29 cellular contexts compared by ENCODE assay signal in the genomic region with DNA sequence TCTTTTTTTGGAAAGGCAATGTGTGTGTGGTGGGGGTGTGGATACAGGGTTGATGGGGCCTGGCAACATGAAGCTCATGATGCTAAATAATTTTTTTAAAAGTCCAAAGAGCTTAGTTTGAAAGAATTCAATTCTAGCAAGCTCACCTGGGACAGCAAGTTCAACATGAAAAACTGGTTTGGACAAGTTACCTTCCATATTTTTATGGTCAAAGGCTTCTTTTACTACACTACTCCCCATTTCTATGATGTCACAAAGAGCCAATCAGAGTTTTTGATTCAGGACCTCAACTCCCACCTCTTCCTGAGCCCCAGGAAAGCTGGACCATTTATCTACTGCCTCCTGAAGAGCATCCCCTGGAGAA.
"Had no signal": no experiment of that assay in that cellular context is flagged by ENCODE, and none has a peak within 500 bp of the region (broad histone marks: within the 10 kb centered on the region; RNA-seq: fewer than 3 reads in every experiment).

No MANE protein-coding gene starts in this region.

- H3K4me3 Mint-ChIP-seq: activated CD8-positive, alpha-beta memory T cell treated with anti-CD3 and anti-CD28 coated beads, Interleukin-2, amount 10 ng/mL, durations not matched to agents 7 days and 5 days; activated CD8-positive, alpha-beta T cell treated with anti-CD3 and anti-CD28 coated beads, Interleukin-2, amount 10 ng/mL, durations not matched to agents 7 days and 5 days; activated naive CD4-positive, alpha-beta T cell treated with anti-CD3 and anti-CD28 coated beads for 36 hours; activated naive CD4-positive, alpha-beta T cell treated with anti-CD3 and anti-CD28 coated beads, Interleukin-2, amount 50 U/mL, for 24 hours; activated naive CD8-positive, alpha-beta T cell treated with anti-CD3 and anti-CD28 coated beads for 36 hours; activated naive CD8-positive, alpha-beta T cell treated with anti-CD3 and anti-CD28 coated beads, Interleukin-2, amount 50 U/mL, for 24 hours; activated T-helper 1 cell treated with anti-CD3 and anti-CD28 coated beads, Interleukin-12 subunit alpha, Interleukin-12 subunit beta, Interleukin-2, Interleukin-4 antibody, amounts not matched to agents 30 ng/mL and 10 ng/mL and 1 ng/mL, durations not matched to agents 14 hours and 24 hours and 36 hours; effector memory CD8-positive, alpha-beta T cell; T-helper 17 cell; T-helper 2 cell treated with Interferon-gamma antibody and Interleukin-4, amounts not matched to agents 5 μg/mL and 100 μg/mL, for 36 hours had no signal

- H3K27ac Mint-ChIP-seq: activated CD8-positive, alpha-beta memory T cell treated with anti-CD3 and anti-CD28 coated beads, Interleukin-2, amount 10 ng/mL, durations not matched to agents 7 days and 5 days; activated CD8-positive, alpha-beta T cell treated with anti-CD3 and anti-CD28 coated beads, Interleukin-2, amount 10 ng/mL, durations not matched to agents 7 days and 5 days; activated naive CD4-positive, alpha-beta T cell treated with anti-CD3 and anti-CD28 coated beads for 36 hours; activated naive CD4-positive, alpha-beta T cell treated with anti-CD3 and anti-CD28 coated beads, Interleukin-2, amount 50 U/mL, for 24 hours; activated naive CD8-positive, alpha-beta T cell treated with anti-CD3 and anti-CD28 coated beads for 36 hours; activated naive CD8-positive, alpha-beta T cell treated with anti-CD3 and anti-CD28 coated beads, Interleukin-2, amount 50 U/mL, for 24 hours; activated T-helper 1 cell treated with anti-CD3 and anti-CD28 coated beads, Interleukin-12 subunit alpha, Interleukin-12 subunit beta, Interleukin-2, Interleukin-4 antibody, amounts not matched to agents 30 ng/mL and 10 ng/mL and 1 ng/mL, durations not matched to agents 14 hours and 24 hours and 36 hours; activated T-helper 2 cell treated with anti-CD3 and anti-CD28 coated beads, Interferon-gamma antibody, Interleukin-2, Interleukin-4, amounts not matched to agents 10 μg/mL and 5 μg/mL and 100 μg/mL, durations not matched to agents 14 hours and 24 hours and 36 hours; effector memory CD8-positive, alpha-beta T cell; T-helper 17 cell; T-helper 2 cell treated with Interferon-gamma antibody and Interleukin-4, amounts not matched to agents 5 μg/mL and 100 μg/mL, for 36 hours had no signal

- H3K27ac ChIP-seq: adrenal gland, body of pancreas, epithelial cell of prostate, esophagus squamous epithelium, gastroesophageal sphincter, heart right ventricle, hepatocyte had no signal

- H3K36me3 Mint-ChIP-seq: activated CD8-positive, alpha-beta memory T cell treated with anti-CD3 and anti-CD28 coated beads, Interleukin-2, amount 10 ng/mL, durations not matched to agents 7 days and 5 days; activated naive CD4-positive, alpha-beta T cell treated with anti-CD3 and anti-CD28 coated beads, Interleukin-2, amount 50 U/mL, for 24 hours; activated naive CD8-positive, alpha-beta T cell treated with anti-CD3 and anti-CD28 coated beads for 36 hours had no signal

- H3K9me3 Mint-ChIP-seq: activated naive CD4-positive, alpha-beta T cell treated with anti-CD3 and anti-CD28 coated beads for 36 hours; activated naive CD4-positive, alpha-beta T cell treated with anti-CD3 and anti-CD28 coated beads, Interleukin-2, amount 50 U/mL, for 24 hours; activated naive CD8-positive, alpha-beta T cell treated with anti-CD3 and anti-CD28 coated beads for 36 hours; activated naive CD8-positive, alpha-beta T cell treated with anti-CD3 and anti-CD28 coated beads, Interleukin-2, amount 50 U/mL, for 24 hours; activated T-helper 1 cell treated with anti-CD3 and anti-CD28 coated beads, Interleukin-12 subunit alpha, Interleukin-12 subunit beta, Interleukin-2, Interleukin-4 antibody, amounts not matched to agents 30 ng/mL and 10 ng/mL and 1 ng/mL, durations not matched to agents 14 hours and 24 hours and 36 hours; activated T-helper 2 cell treated with anti-CD3 and anti-CD28 coated beads, Interferon-gamma antibody, Interleukin-2, Interleukin-4, amounts not matched to agents 10 μg/mL and 5 μg/mL and 100 μg/mL, durations not matched to agents 14 hours and 24 hours and 36 hours; T-helper 2 cell treated with Interferon-gamma antibody and Interleukin-4, amounts not matched to agents 5 μg/mL and 100 μg/mL, for 36 hours had no signal

- DNase-seq: activated CD4-positive, alpha-beta T cell treated with anti-CD3 and anti-CD28 coated beads for 4 hours; activated CD4-positive, alpha-beta T cell treated with anti-CD3 and anti-CD28 coated beads, Interleukin-2, amount 50 U/mL, for 1 hour; activated CD4-positive, CD25-positive, alpha-beta regulatory T cell; activated CD4-positive, CD25-positive, alpha-beta regulatory T cell treated with anti-CD3 and anti-CD28 coated beads, Interleukin-2, amount 50 U/mL, for 72 hours; activated CD8-positive, alpha-beta memory T cell treated with anti-CD3 and anti-CD28 coated beads, Interleukin-2, amount 50 U/mL, for 4 hours; activated effector memory CD4-positive, alpha-beta T cell treated with anti-CD3 and anti-CD28 coated beads, Interleukin-2, amount 50 U/mL, for 16 hours; activated naive CD4-positive, alpha-beta T cell treated with anti-CD3 and anti-CD28 coated beads for 36 hours; activated T-cell treated with anti-CD3 and anti-CD28 coated beads, Interleukin-2, amount 50 U/mL, for 1 hour; aorta; body of pancreas; cortex of kidney; dermis blood vessel endothelial cell; effector CD4-positive, alpha-beta T cell; effector memory CD8-positive, alpha-beta T cell; esophagus squamous epithelium; heart right ventricle; T-helper 17 cell had no signal

- H3K4me1 Mint-ChIP-seq: activated CD8-positive, alpha-beta memory T cell treated with anti-CD3 and anti-CD28 coated beads, Interleukin-2, amount 10 ng/mL, durations not matched to agents 7 days and 5 days; activated naive CD4-positive, alpha-beta T cell treated with anti-CD3 and anti-CD28 coated beads, Interleukin-2, amount 50 U/mL, for 24 hours; activated naive CD8-positive, alpha-beta T cell treated with anti-CD3 and anti-CD28 coated beads for 36 hours; activated naive CD8-positive, alpha-beta T cell treated with anti-CD3 and anti-CD28 coated beads, Interleukin-2, amount 50 U/mL, for 24 hours; T-helper 17 cell had no signal
